In the genomic region with DNA sequence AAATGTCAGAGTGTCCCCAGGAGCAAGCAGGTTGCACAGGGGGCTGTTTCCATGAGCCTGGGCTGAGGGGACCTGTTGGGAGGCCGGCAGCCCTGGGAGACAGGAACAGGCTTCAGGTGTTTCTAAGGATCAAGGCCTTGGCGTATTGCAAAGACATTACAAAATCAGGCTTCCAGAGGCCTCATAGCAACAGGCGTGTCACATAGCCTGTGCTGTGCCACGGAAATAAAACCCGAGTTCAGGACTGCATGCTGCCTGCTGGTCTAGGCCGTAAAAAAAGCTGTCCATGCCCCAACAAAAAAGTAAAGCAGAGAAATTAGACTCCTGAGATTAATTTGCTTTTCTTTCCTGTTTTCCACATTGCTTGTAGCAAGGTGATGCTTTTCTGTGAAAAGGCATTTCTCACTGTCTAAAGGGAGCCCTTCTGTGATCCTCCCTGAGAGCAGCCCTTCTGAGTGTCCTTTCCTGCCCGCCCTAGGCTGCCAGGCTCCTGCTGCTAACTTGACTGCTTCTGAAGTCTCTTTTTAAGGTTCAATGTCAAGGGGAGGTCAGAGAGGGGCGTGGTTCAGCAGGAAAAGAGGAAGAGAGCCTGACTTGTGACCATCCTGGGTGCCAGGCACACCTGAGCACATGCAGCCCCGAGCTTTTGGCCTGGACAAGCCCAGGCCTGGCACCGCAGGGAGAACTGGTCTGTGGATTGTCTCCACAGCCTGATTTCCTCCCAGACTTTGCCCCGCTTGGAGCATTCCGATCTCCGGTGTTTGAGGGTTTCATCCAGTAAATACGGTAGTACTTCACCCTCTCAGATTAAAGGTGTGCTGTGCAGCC, we compare ENCODE assay signal across 1 cellular context.
TF ChIP-seq lines count a peak whose summit lies in the region.

No MANE protein-coding gene starts in this region.

TF ChIP-seq in GM23338, 12 proteins besides CTCF, POLR2A, EP300 and RAD21:
- TF ChIP-seq, protein P1, sequence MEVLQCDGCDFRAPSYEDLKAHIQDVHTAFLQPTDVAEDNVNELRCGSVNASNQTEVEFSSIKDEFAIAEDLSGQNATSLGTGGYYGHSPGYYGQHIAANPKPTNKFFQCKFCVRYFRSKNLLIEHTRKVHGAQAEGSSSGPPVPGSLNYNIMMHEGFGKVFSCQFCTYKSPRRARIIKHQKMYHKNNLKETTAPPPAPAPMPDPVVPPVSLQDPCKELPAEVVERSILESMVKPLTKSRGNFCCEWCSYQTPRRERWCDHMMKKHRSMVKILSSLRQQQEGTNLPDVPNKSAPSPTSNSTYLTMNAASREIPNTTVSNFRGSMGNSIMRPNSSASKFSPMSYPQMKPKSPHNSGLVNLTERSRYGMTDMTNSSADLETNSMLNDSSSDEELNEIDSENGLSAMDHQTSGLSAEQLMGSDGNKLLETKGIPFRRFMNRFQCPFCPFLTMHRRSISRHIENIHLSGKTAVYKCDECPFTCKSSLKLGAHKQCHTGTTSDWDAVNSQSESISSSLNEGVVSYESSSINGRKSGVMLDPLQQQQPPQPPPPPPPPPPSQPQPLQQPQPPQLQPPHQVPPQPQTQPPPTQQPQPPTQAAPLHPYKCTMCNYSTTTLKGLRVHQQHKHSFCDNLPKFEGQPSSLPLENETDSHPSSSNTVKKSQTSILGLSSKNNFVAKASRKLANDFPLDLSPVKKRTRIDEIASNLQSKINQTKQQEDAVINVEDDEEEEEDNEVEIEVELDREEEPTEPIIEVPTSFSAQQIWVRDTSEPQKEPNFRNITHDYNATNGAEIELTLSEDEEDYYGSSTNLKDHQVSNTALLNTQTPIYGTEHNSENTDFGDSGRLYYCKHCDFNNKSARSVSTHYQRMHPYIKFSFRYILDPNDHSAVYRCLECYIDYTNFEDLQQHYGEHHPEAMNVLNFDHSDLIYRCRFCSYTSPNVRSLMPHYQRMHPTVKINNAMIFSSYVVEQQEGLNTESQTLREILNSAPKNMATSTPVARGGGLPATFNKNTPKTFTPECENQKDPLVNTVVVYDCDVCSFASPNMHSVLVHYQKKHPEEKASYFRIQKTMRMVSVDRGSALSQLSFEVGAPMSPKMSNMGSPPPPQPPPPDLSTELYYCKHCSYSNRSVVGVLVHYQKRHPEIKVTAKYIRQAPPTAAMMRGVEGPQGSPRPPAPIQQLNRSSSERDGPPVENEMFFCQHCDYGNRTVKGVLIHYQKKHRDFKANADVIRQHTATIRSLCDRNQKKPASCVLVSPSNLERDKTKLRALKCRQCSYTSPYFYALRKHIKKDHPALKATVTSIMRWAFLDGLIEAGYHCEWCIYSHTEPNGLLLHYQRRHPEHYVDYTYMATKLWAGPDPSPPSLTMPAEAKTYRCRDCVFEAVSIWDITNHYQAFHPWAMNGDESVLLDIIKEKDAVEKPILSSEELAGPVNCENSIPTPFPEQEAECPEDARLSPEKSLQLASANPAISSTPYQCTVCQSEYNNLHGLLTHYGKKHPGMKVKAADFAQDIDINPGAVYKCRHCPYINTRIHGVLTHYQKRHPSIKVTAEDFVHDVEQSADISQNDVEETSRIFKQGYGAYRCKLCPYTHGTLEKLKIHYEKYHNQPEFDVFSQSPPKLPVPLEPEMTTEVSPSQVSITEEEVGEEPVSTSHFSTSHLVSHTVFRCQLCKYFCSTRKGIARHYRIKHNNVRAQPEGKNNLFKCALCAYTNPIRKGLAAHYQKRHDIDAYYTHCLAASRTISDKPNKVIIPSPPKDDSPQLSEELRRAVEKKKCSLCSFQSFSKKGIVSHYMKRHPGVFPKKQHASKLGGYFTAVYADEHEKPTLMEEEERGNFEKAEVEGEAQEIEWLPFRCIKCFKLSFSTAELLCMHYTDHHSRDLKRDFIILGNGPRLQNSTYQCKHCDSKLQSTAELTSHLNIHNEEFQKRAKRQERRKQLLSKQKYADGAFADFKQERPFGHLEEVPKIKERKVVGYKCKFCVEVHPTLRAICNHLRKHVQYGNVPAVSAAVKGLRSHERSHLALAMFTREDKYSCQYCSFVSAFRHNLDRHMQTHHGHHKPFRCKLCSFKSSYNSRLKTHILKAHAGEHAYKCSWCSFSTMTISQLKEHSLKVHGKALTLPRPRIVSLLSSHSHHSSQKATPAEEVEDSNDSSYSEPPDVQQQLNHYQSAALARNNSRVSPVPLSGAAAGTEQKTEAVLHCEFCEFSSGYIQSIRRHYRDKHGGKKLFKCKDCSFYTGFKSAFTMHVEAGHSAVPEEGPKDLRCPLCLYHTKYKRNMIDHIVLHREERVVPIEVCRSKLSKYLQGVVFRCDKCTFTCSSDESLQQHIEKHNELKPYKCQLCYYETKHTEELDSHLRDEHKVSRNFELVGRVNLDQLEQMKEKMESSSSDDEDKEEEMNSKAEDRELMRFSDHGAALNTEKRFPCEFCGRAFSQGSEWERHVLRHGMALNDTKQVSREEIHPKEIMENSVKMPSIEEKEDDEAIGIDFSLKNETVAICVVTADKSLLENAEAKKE (CRISPR knock-in tag; IDR thresholded peaks at IDR 0.05), result no peak
- TF ChIP-seq NANOG (IDR thresholded peaks at IDR 0.05; ENCODE audit: borderline replicate concordance), result no peak
- no peak for TF ChIP-seq CREB1 (CRISPR knock-in tag; IDR thresholded peaks at IDR 0.05; ENCODE audit: low read depth)
- TF ChIP-seq ZNF331 (CRISPR knock-in tag; IDR thresholded peaks at IDR 0.05; ENCODE audit: low read depth), result no peak
- TF ChIP-seq, protein P2, sequence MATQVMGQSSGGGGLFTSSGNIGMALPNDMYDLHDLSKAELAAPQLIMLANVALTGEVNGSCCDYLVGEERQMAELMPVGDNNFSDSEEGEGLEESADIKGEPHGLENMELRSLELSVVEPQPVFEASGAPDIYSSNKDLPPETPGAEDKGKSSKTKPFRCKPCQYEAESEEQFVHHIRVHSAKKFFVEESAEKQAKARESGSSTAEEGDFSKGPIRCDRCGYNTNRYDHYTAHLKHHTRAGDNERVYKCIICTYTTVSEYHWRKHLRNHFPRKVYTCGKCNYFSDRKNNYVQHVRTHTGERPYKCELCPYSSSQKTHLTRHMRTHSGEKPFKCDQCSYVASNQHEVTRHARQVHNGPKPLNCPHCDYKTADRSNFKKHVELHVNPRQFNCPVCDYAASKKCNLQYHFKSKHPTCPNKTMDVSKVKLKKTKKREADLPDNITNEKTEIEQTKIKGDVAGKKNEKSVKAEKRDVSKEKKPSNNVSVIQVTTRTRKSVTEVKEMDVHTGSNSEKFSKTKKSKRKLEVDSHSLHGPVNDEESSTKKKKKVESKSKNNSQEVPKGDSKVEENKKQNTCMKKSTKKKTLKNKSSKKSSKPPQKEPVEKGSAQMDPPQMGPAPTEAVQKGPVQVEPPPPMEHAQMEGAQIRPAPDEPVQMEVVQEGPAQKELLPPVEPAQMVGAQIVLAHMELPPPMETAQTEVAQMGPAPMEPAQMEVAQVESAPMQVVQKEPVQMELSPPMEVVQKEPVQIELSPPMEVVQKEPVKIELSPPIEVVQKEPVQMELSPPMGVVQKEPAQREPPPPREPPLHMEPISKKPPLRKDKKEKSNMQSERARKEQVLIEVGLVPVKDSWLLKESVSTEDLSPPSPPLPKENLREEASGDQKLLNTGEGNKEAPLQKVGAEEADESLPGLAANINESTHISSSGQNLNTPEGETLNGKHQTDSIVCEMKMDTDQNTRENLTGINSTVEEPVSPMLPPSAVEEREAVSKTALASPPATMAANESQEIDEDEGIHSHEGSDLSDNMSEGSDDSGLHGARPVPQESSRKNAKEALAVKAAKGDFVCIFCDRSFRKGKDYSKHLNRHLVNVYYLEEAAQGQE (IDR thresholded peaks at IDR 0.05; ENCODE audit: unreplicated experiment), result no peak
- TF ChIP-seq EZH2 (IDR thresholded peaks at IDR 0.05; ENCODE audit: low read depth, unreplicated experiment), result no peak
- no peak for TF ChIP-seq JUNB (IDR thresholded peaks at IDR 0.05; ENCODE audit: unreplicated experiment)
- TF ChIP-seq EZH2phosphoT487 (IDR thresholded peaks at IDR 0.05; ENCODE audit: unreplicated experiment), result no peak
- no peak for TF ChIP-seq POLR2AphosphoS5 (IDR thresholded peaks at IDR 0.05; ENCODE audit: low read depth)
- TF ChIP-seq, protein P3, sequence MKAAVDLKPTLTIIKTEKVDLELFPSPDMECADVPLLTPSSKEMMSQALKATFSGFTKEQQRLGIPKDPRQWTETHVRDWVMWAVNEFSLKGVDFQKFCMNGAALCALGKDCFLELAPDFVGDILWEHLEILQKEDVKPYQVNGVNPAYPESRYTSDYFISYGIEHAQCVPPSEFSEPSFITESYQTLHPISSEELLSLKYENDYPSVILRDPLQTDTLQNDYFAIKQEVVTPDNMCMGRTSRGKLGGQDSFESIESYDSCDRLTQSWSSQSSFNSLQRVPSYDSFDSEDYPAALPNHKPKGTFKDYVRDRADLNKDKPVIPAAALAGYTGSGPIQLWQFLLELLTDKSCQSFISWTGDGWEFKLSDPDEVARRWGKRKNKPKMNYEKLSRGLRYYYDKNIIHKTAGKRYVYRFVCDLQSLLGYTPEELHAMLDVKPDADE (IDR thresholded peaks at IDR 0.05), result no peak
- TF ChIP-seq STAT1 (IDR thresholded peaks at IDR 0.05; ENCODE audit: unreplicated experiment), result no peak
- no peak for TF ChIP-seq ZNF114 (CRISPR knock-in tag; IDR thresholded peaks at IDR 0.05)
